Comparison of ENCODE assay signal across 15 cellular contexts in the genomic region with DNA sequence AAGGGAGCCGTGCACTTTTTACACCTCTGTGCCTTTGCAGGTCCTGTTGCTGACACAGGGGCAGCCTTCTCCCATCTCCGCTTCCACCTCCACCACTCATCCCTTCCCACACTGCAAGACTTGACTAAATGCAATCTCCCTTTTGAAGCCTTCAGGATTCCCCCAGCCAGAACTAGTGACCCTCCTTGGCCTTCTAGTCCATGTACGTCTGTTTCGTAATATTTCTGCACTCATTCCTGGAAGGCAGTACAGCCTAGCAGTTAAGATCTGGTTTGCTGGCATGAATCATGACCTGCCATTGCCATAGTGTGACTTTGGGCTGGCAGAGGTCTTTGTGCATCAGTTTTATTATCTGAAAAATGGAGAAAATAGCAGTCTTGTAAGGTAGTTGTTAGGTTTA. TPM values are rescaled to one million over a fixed set of nuclear protein-coding genes. Genes with fewer than 3 reads are reported as not detected.
DNase-seq lines count a peak whose midpoint lies in the region; ATAC-seq and TF ChIP-seq lines count a peak whose summit lies in the region.
"Had no signal": no experiment of that assay in that cellular context is flagged by ENCODE, and none has a peak within 500 bp of the region (broad histone marks: within the 10 kb centered on the region; RNA-seq: fewer than 3 reads in every experiment).

No MANE protein-coding gene starts in this region.

- H3K4me1 ChIP-seq in BLaER1 (peaks cover 100% of the 10 kb centered on the region), gastroesophageal sphincter (peaks cover 0 to 80% (median 13%) of the 10 kb centered on the region in 3 donors)

- H3K36me3 Mint-ChIP-seq in activated T-helper 2 cell treated with anti-CD3 and anti-CD28 coated beads, Interferon-gamma antibody, Interleukin-2, Interleukin-4, amounts not matched to agents 10 μg/mL and 5 μg/mL and 100 μg/mL, durations not matched to agents 14 hours and 24 hours and 36 hours (ENCODE audit: low read depth) = peaks cover 42% of the 10 kb centered on the region

- no peak overlapping the region for H3K4me3 ChIP-seq in BLaER1
- no peak overlapping the region for H3K4me3 ChIP-seq in gastroesophageal sphincter
- H3K4me3 ChIP-seq: left lung had no signal

- peaks cover 47% of the 10 kb centered on the region for H3K36me3 ChIP-seq in BLaER1
- H3K36me3 ChIP-seq in gastroesophageal sphincter = no peaks in the 10 kb centered on the region
- H3K36me3 ChIP-seq: left lung had no signal

- H3K27me3 ChIP-seq in BLaER1 (no peaks in the 10 kb centered on the region), gastroesophageal sphincter (no peaks in the 10 kb centered on the region)
- H3K27me3 ChIP-seq: left lung had no signal

- H3K27me3 Mint-ChIP-seq in activated T-helper 2 cell treated with anti-CD3 and anti-CD28 coated beads, Interferon-gamma antibody, Interleukin-2, Interleukin-4, amounts not matched to agents 10 μg/mL and 5 μg/mL and 100 μg/mL, durations not matched to agents 14 hours and 24 hours and 36 hours (ENCODE audit: low read depth) = no peaks in the 10 kb centered on the region
- H3K27me3 Mint-ChIP-seq: brain had no signal

- TF ChIP-seq POLR2A in gastroesophageal sphincter (IDR thresholded peaks at IDR 0.05) = no peak

- peaks cover 100% of the 10 kb centered on the region for H4K20me1 ChIP-seq in BLaER1

- no peak overlapping the region; the same call in 1 of the 2 replicates for H3K27ac ChIP-seq in BLaER1
- H3K27ac ChIP-seq in gastroesophageal sphincter = no peak overlapping the region
- H3K27ac ChIP-seq: left lung had no signal

- H3K4me2 ChIP-seq in BLaER1 = peak overlapping the region; percentile 80

- peak; percentile 10 for ATAC-seq in gastroesophageal sphincter
- ATAC-seq: left lung had no signal

- H3K27ac Mint-ChIP-seq in activated T-helper 2 cell treated with anti-CD3 and anti-CD28 coated beads, Interferon-gamma antibody, Interleukin-2, Interleukin-4, amounts not matched to agents 10 μg/mL and 5 μg/mL and 100 μg/mL, durations not matched to agents 14 hours and 24 hours and 36 hours = peak overlapping the region; percentile 10

- intact Hi-C loops in activated T-helper 2 cell treated with anti-CD3 and anti-CD28 coated beads, Interferon-gamma antibody, Interleukin-2, Interleukin-4, amounts not matched to agents 10 μg/mL and 5 μg/mL and 100 μg/mL, durations not matched to agents 14 hours and 24 hours and 36 hours (cut with micrococcal nuclease) = loop anchor here (10.0 kb wide), 1 partner anchor 206 kb away; no protein-coding TSS in a partner anchor

- no peak overlapping the region for H3K9ac ChIP-seq in BLaER1

- no peak for TF ChIP-seq EP300 in gastroesophageal sphincter (IDR thresholded peaks at IDR 0.05)

- H3K4me3 Mint-ChIP-seq in activated T-helper 2 cell treated with anti-CD3 and anti-CD28 coated beads, Interferon-gamma antibody, Interleukin-2, Interleukin-4, amounts not matched to agents 10 μg/mL and 5 μg/mL and 100 μg/mL, durations not matched to agents 14 hours and 24 hours and 36 hours (ENCODE audit: low read depth) = no peak overlapping the region
- H3K4me3 Mint-ChIP-seq: brain, CD14-positive monocyte, nephron had no signal

- DNase-seq in EH (ENCODE audit: low read depth) (peak; percentile 15), GM10266 (ENCODE audit: extremely low spot score) (no peak), SW 1271 (lab: John Stamatoyannopoulos, UW) (no peak), HK-2 (ENCODE audit: unreplicated experiment) (no peak), kidney tubule cell (ENCODE audit: low spot score) (no peak)
- DNase-seq in activated T-helper 2 cell treated with anti-CD3 and anti-CD28 coated beads, Interferon-gamma antibody, Interleukin-2, Interleukin-4, amounts not matched to agents 10 μg/mL and 5 μg/mL and 100 μg/mL, durations not matched to agents 14 hours and 24 hours and 36 hours (ENCODE audit: low spot score) = no peak
- DNase-seq: left lung, NCI-H1436 treated with DMSO at 0.1 percent for 48 hours, NCI-H774, T1000 had no signal

- no peaks in the 10 kb centered on the region for H3K9me3 ChIP-seq in BLaER1
- H3K9me3 ChIP-seq in gastroesophageal sphincter = no peaks in the 10 kb centered on the region
- H3K9me3 ChIP-seq: left lung had no signal

- 83% methylated on average over 3 to 4 of the region's 4 CpGs for WGBS in gastroesophageal sphincter (ENCODE audit: low coverage in 1 of 2), 2 donors

- no peak for TF ChIP-seq CTCF in gastroesophageal sphincter (IDR thresholded peaks at IDR 0.05)
- no peak for TF ChIP-seq CTCF in GM10266 (IDR thresholded peaks at IDR 0.05; ENCODE audit: control insufficient read depth, insufficient read depth, low read depth, missing control alignments)

- H3K9me3 Mint-ChIP-seq in activated T-helper 2 cell treated with anti-CD3 and anti-CD28 coated beads, Interferon-gamma antibody, Interleukin-2, Interleukin-4, amounts not matched to agents 10 μg/mL and 5 μg/mL and 100 μg/mL, durations not matched to agents 14 hours and 24 hours and 36 hours = no peaks in the 10 kb centered on the region
- H3K9me3 Mint-ChIP-seq: brain, CD14-positive monocyte, nephron had no signal

- H3K4me1 Mint-ChIP-seq in activated T-helper 2 cell treated with anti-CD3 and anti-CD28 coated beads, Interferon-gamma antibody, Interleukin-2, Interleukin-4, amounts not matched to agents 10 μg/mL and 5 μg/mL and 100 μg/mL, durations not matched to agents 14 hours and 24 hours and 36 hours (ENCODE audit: low read depth) = peaks cover 83% of the 10 kb centered on the region

RNA-seq across cellular contexts. Expression of a gene that starts 36.6 kb away (rescaled TPM):
- total RNA-seq in activated T-helper 2 cell treated with anti-CD3 and anti-CD28 coated beads, Interferon-gamma antibody, Interleukin-2, Interleukin-4, amounts not matched to agents 10 μg/mL and 5 μg/mL and 100 μg/mL, durations not matched to agents 14 hours and 24 hours and 36 hours = 72.4 and 73.9 TPM in 2 replicates
- 100 to 1,000 TPM in 1 of 4 donors, 10 to 100 TPM in 3; 63.0 to 131 (median 89.5) TPM for total RNA-seq in gastroesophageal sphincter
